Comparison of ENCODE assay signal across 1 cellular context in the genomic region with DNA sequence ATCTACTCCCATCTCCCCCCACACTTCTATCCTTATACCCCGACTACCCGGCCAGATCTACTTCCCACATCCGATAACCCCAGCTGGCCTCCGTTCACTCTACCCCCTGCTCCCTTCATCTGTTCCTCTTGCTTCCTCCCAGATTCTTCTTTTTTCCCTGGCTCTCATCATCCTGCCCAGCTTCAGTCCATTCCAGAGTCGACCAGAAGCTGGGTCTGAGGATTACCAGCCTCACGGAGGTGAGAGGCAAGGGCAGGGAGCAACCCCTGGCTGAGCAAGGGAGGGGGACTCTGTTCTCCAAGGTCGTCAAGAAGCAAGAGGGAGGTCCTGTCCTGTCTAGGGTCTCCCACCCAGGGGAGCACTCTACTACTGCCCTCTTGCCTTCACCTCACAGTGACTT.
TF ChIP-seq lines count a peak whose summit lies in the region.

No MANE protein-coding gene starts in this region.

TF ChIP-seq in H1, 55 proteins besides CTCF, POLR2A, EP300 and RAD21:
- TF ChIP-seq SP1 (IDR thresholded peaks at IDR 0.05; ENCODE audit: low read depth, low read length) = no peak
- TF ChIP-seq POLR2AphosphoS5 (IDR thresholded peaks at IDR 0.05; ENCODE audit: low read depth, low read length) = 0 out of 2 replicates have a peak, but pooled peaks have one; percentile 7
- TF ChIP-seq TBP (IDR thresholded peaks at IDR 0.05; ENCODE audit: low read depth, low read length) = no peak
- no peak for TF ChIP-seq EZH2 (IDR thresholded peaks at IDR 0.05; ENCODE audit: low read depth, low read length, severe bottlenecking)
